8 cellular contexts compared by ENCODE assay signal in the genomic region with DNA sequence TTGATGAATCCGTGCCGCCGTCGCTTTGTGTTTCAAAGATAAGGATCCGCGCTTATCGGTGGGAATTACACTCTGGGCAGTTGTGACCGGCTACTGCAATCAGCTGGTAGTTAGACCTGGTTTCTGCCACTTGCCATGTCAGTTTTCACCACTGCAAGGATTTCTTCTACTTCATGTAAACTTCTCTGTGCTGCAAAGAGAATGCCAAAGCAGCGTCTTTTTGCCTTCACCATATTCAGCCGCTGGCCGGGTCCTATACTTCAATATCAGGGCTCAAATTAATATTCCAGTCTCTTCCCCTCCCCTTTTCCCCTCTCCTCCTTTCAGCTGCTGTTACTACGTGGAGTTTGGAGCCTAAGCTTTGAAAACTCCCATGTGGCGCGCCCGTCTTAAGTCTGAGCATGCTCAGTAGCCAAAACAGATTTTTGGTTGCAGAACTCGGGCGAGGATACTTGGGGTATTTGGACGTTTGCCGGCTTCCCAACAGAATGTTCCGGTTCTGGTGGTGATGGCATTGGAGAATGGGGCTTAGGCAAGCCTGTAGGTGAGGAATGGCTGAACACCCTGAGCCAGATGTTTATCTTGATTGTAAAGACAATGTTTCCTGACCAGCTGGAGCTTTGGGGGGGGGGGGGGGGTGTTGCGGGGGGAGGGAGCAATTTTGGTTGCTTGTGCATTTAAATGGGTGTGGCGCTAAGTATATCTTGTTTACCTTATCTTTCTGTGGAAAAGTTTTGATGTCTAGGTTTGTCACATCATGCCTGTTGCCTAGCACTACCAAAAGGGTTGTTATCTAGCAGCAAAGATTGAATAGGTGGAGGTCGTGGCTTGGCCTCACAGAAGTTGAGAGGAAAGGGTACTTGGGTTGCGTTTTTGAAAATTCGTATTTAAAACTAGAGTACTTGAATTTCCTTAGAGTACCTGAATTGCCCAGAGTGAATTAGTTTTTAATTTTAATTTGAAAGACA. TPM values are rescaled to one million over a fixed set of nuclear protein-coding genes. Genes with fewer than 3 reads are reported as not detected.
DNase-seq lines count a peak whose midpoint lies in the region; ATAC-seq and TF ChIP-seq lines count a peak whose summit lies in the region.

No MANE protein-coding gene starts in this region.

- intact Hi-C loops in tibial artery (cut with DNase I; ENCODE audit: low total_unique reads): loop anchor here (5.0 to 10.0 kb wide), 2 partner anchors 51 to 61 kb away; partner anchors contain the start of gene SMIM32

- H3K9me3 ChIP-seq in tibial artery: no peaks in the 10 kb centered on the region

- no peaks in the 10 kb centered on the region for H3K27me3 ChIP-seq in tibial artery

- peak overlapping the region; percentile 91 for H3K4me3 Mint-ChIP-seq in mesothelial cell of epicardium

- no peak for TF ChIP-seq CTCF in LNCaP clone FGC (IDR thresholded peaks at IDR 0.05; ENCODE audit: control insufficient read depth, extremely low read depth, insufficient read depth)
- no peak for TF ChIP-seq CTCF in VCaP (conservative IDR thresholded peaks at IDR 0.05)
- no peak for TF ChIP-seq CTCF in epithelial cell of proximal tubule (conservative IDR thresholded peaks at IDR 0.05; ENCODE audit: low read depth, low read length)
- no peak for TF ChIP-seq CTCF in mesothelial cell of epicardium (IDR thresholded peaks at IDR 0.05; ENCODE audit: unreplicated experiment)
- no peak for TF ChIP-seq CTCF in tibial artery (IDR thresholded peaks at IDR 0.05)

- DNase-seq in D341Med (ENCODE audit: low spot score) (peak; percentile 62), LNCaP clone FGC (ENCODE audit: low read depth) (peak; percentile 38), epithelial cell of proximal tubule (ENCODE audit: low read depth) (no peak), mesothelial cell of epicardium (ENCODE audit: low spot score in 2 of 2, unreplicated experiment in 2 of 2) (peak in 1 of 2 experiments; percentile 53), tibial artery (peak; percentile 38 to 66), DMS153 (lab: John Stamatoyannopoulos, UW) (no peak)

- ATAC-seq in GM21360 (IDR thresholded peaks at IDR 0.05; ENCODE audit: unreplicated experiment): peak; percentile 17

- no peaks in the 10 kb centered on the region for H3K9me3 Mint-ChIP-seq in mesothelial cell of epicardium

- H3K36me3 Mint-ChIP-seq in mesothelial cell of epicardium: no peaks in the 10 kb centered on the region

- H3K27ac Mint-ChIP-seq in mesothelial cell of epicardium: peak overlapping the region; percentile 97

- H3K4me3 ChIP-seq in LNCaP clone FGC (ENCODE audit: low read depth, low read length) (peak overlapping the region; percentile 83), epithelial cell of proximal tubule (ENCODE audit: low read depth, low read length) (peak overlapping the region; percentile 85), tibial artery (peak overlapping the region; percentile 64 to 85)

- peaks cover 1% of the 10 kb centered on the region for H3K27me3 Mint-ChIP-seq in mesothelial cell of epicardium (ENCODE audit: low read depth)

- peaks cover 51% of the 10 kb centered on the region for H3K4me1 Mint-ChIP-seq in mesothelial cell of epicardium

- peaks cover 0 to 4% (median 0%) of the 10 kb centered on the region in 3 donors for H3K36me3 ChIP-seq in tibial artery

- H3K27ac ChIP-seq in VCaP (peak overlapping the region; percentile 97), tibial artery (peak overlapping the region; percentile 90 to 95)

- H3K4me1 ChIP-seq in tibial artery: peaks cover 0 to 76% (median 40%) of the 10 kb centered on the region in 4 donors

RNA-seq across cellular contexts. Expression of gene SMAD5, which starts 1.1 kb away (rescaled TPM):
- total RNA-seq in epithelial cell of proximal tubule (32.9 and 34.1 TPM in 2 replicates), mesothelial cell of epicardium (93.4 to 102 TPM (median 93.6 TPM) in 3 replicates)

RNA-seq across cellular contexts. Expression of gene SMIM32, which starts 59.3 kb away (rescaled TPM):
- total RNA-seq in epithelial cell of proximal tubule (not detected in 2 replicates), mesothelial cell of epicardium (0.22 to 0.32 TPM (median 0.31 TPM) in 3 replicates)

Comparison
In these comparisons a context has a peak if more than half of its experiments do, and no peak if none do; other contexts are left out.
1. DNase-seq: peak in D341Med (single experiment), LNCaP clone FGC (single experiment) and tibial artery (2 of 2); none in epithelial cell of proximal tubule (single experiment) and DMS153 (single experiment).
2. Peak in every context shown above with its lines, with median percentiles within 50 percentile points of each other: H3K4me3 ChIP-seq.